39 cellular contexts compared by ENCODE assay signal in the genomic region with DNA sequence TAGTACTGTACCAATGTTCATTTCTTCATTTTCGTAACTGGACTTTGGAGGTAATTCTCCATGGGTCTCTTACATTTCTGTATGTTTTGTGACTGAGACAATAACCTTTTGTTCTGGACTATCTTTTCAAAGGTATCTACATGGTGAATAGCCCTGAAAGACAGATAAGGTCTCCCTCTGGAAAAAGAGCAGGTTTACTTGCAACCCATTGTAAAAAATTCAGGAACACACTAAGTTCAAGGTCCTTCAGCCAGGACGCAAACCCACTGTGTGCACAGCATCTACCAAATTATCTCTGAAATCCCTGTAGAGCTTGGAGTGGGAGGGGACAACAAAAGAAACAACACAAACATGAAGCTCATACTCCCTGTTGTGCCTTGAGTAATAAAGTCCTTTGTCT.
"Had no signal": no experiment of that assay in that cellular context is flagged by ENCODE, and none has a peak within 500 bp of the region (broad histone marks: within the 10 kb centered on the region; RNA-seq: fewer than 3 reads in every experiment).

No MANE protein-coding gene starts in this region.

- H3K27ac ChIP-seq: adrenal gland, ascending aorta, body of pancreas, brain microvascular endothelial cell, breast epithelium, cardiac muscle cell had no signal

- H3K27me3 ChIP-seq: adrenal gland, ascending aorta, body of pancreas, brain microvascular endothelial cell, breast epithelium, cardiac muscle cell had no signal

- H3K27ac Mint-ChIP-seq: activated naive CD4-positive, alpha-beta T cell treated with anti-CD3 and anti-CD28 coated beads for 36 hours; activated naive CD4-positive, alpha-beta T cell treated with anti-CD3 and anti-CD28 coated beads, Interleukin-2, amount 10 ng/mL, durations not matched to agents 7 days and 5 days; activated naive CD4-positive, alpha-beta T cell treated with anti-CD3 and anti-CD28 coated beads, Interleukin-2, amount 50 U/mL, for 24 hours; activated naive CD4-positive, alpha-beta T cell treated with anti-CD3 and anti-CD28 coated beads, Interleukin-2, amount 50 U/mL, for 72 hours; activated naive CD8-positive, alpha-beta T cell; activated naive CD8-positive, alpha-beta T cell treated with anti-CD3 and anti-CD28 coated beads for 36 hours; activated naive CD8-positive, alpha-beta T cell treated with anti-CD3 and anti-CD28 coated beads, Interleukin-2, amount 10 ng/mL, durations not matched to agents 7 days and 5 days; activated naive CD8-positive, alpha-beta T cell treated with anti-CD3 and anti-CD28 coated beads, Interleukin-2, amount 50 U/mL, for 24 hours; activated T-cell treated with anti-CD3 and anti-CD28 coated beads, Interleukin-2, amount 50 U/mL, for 24 hours; activated T-cell treated with anti-CD3 and anti-CD28 coated beads, Interleukin-2, amount 50 U/mL, for 72 hours; activated T-helper 1 cell treated with anti-CD3 and anti-CD28 coated beads, Interleukin-12 subunit alpha, Interleukin-12 subunit beta, Interleukin-2, Interleukin-4 antibody, amounts not matched to agents 30 ng/mL and 10 ng/mL and 1 ng/mL, durations not matched to agents 14 hours and 24 hours and 36 hours; activated T-helper 17 cell treated with anti-CD3 and anti-CD28 coated beads, Interleukin-2, amount 50 U/mL, for 72 hours; activated T-helper 2 cell treated with anti-CD3 and anti-CD28 coated beads, Interferon-gamma antibody, Interleukin-2, Interleukin-4, amounts not matched to agents 10 μg/mL and 5 μg/mL and 100 μg/mL, durations not matched to agents 14 hours and 24 hours and 36 hours; brain had no signal

- DNase-seq: activated effector memory CD4-positive, alpha-beta T cell treated with anti-CD3 and anti-CD28 coated beads, Interleukin-2, amount 50 U/mL, for 16 hours; activated effector memory CD4-positive, alpha-beta T cell treated with Interleukin-2 at 50 U/mL for 16 hours; activated gamma-delta T cell; activated gamma-delta T cell treated with Interleukin-2 at 50 U/mL for 16 hours; activated naive CD4-positive, alpha-beta T cell; activated naive CD4-positive, alpha-beta T cell treated with anti-CD3 and anti-CD28 coated beads for 36 hours; activated naive CD4-positive, alpha-beta T cell treated with anti-CD3 and anti-CD28 coated beads, Interleukin-2, amount 10 ng/mL, durations not matched to agents 7 days and 5 days; activated naive CD4-positive, alpha-beta T cell treated with anti-CD3 and anti-CD28 coated beads, Interleukin-2, amount 50 U/mL, for 16 hours; activated naive CD4-positive, alpha-beta T cell treated with Interleukin-2 at 50 U/mL for 16 hours; activated naive CD8-positive, alpha-beta T cell treated with anti-CD3 and anti-CD28 coated beads for 36 hours; activated naive CD8-positive, alpha-beta T cell treated with anti-CD3 and anti-CD28 coated beads, Interleukin-2, amount 10 ng/mL, durations not matched to agents 7 days and 5 days; activated naive CD8-positive, alpha-beta T cell treated with anti-CD3 and anti-CD28 coated beads, Interleukin-2, amount 50 U/mL, for 24 hours; activated T-cell treated with anti-CD3 and anti-CD28 coated beads, Interleukin-2, amount 50 U/mL, for 1 hour; activated T-cell treated with anti-CD3 and anti-CD28 coated beads, Interleukin-2, amount 50 U/mL, for 24 hours; activated T-cell treated with anti-CD3 and anti-CD28 coated beads, Interleukin-2, amount 50 U/mL, for 4 hours; activated T-cell treated with anti-CD3 and anti-CD28 coated beads, Interleukin-2, amount 50 U/mL, for 48 hours; activated T-cell treated with anti-CD3 and anti-CD28 coated beads, Interleukin-2, amount 50 U/mL, for 72 hours; adrenal gland; amniotic stem cell; anterior cingulate cortex; aorta; body of pancreas; brain microvascular endothelial cell; caudate nucleus; central memory CD4-positive, alpha-beta T cell; cerebellar nuclear complex had no signal

- FAIRE-seq: astrocyte, bronchial epithelial cell had no signal

- H3K36me3 ChIP-seq: adrenal gland, brain microvascular endothelial cell, breast epithelium, cardiac muscle cell had no signal

- H3K4me3 ChIP-seq: adrenal gland, ascending aorta, body of pancreas, breast epithelium, cardiac muscle cell had no signal

- H3K4me3 Mint-ChIP-seq: activated naive CD4-positive, alpha-beta T cell treated with anti-CD3 and anti-CD28 coated beads for 36 hours; activated naive CD4-positive, alpha-beta T cell treated with anti-CD3 and anti-CD28 coated beads, Interleukin-2, amount 10 ng/mL, durations not matched to agents 7 days and 5 days; activated naive CD4-positive, alpha-beta T cell treated with anti-CD3 and anti-CD28 coated beads, Interleukin-2, amount 50 U/mL, for 24 hours; activated naive CD8-positive, alpha-beta T cell; activated naive CD8-positive, alpha-beta T cell treated with anti-CD3 and anti-CD28 coated beads for 36 hours; activated naive CD8-positive, alpha-beta T cell treated with anti-CD3 and anti-CD28 coated beads, Interleukin-2, amount 10 ng/mL, durations not matched to agents 7 days and 5 days; activated naive CD8-positive, alpha-beta T cell treated with anti-CD3 and anti-CD28 coated beads, Interleukin-2, amount 50 U/mL, for 24 hours; activated T-cell treated with anti-CD3 and anti-CD28 coated beads, Interleukin-2, amount 50 U/mL, for 24 hours; activated T-cell treated with anti-CD3 and anti-CD28 coated beads, Interleukin-2, amount 50 U/mL, for 4 hours; activated T-cell treated with anti-CD3 and anti-CD28 coated beads, Interleukin-2, amount 50 U/mL, for 72 hours; activated T-helper 1 cell treated with anti-CD3 and anti-CD28 coated beads, Interleukin-12 subunit alpha, Interleukin-12 subunit beta, Interleukin-2, Interleukin-4 antibody, amounts not matched to agents 30 ng/mL and 10 ng/mL and 1 ng/mL, durations not matched to agents 14 hours and 24 hours and 36 hours; activated T-helper 17 cell treated with anti-CD3 and anti-CD28 coated beads, Interleukin-2, amount 50 U/mL, for 72 hours; brain; central memory CD8-positive, alpha-beta T cell had no signal

- ATAC-seq: activated naive CD4-positive, alpha-beta T cell treated with anti-CD3 and anti-CD28 coated beads, Interleukin-2, amount 50 U/mL, for 72 hours; activated naive CD8-positive, alpha-beta T cell treated with anti-CD3 and anti-CD28 coated beads, Interleukin-2, amount 50 U/mL, for 24 hours; activated T-cell treated with anti-CD3 and anti-CD28 coated beads, Interleukin-2, amount 50 U/mL, for 4 hours; activated T-cell treated with anti-CD3 and anti-CD28 coated beads, Interleukin-2, amount 50 U/mL, for 72 hours; activated T-helper 17 cell treated with anti-CD3 and anti-CD28 coated beads, Interleukin-2, amount 50 U/mL, for 72 hours; body of pancreas had no signal

- H3K27me3 Mint-ChIP-seq: activated naive CD4-positive, alpha-beta T cell treated with anti-CD3 and anti-CD28 coated beads, Interleukin-2, amount 10 ng/mL, durations not matched to agents 7 days and 5 days; activated naive CD4-positive, alpha-beta T cell treated with anti-CD3 and anti-CD28 coated beads, Interleukin-2, amount 50 U/mL, for 24 hours; activated naive CD8-positive, alpha-beta T cell; activated naive CD8-positive, alpha-beta T cell treated with anti-CD3 and anti-CD28 coated beads for 36 hours; activated naive CD8-positive, alpha-beta T cell treated with anti-CD3 and anti-CD28 coated beads, Interleukin-2, amount 10 ng/mL, durations not matched to agents 7 days and 5 days; activated naive CD8-positive, alpha-beta T cell treated with anti-CD3 and anti-CD28 coated beads, Interleukin-2, amount 50 U/mL, for 24 hours; activated T-cell treated with anti-CD3 and anti-CD28 coated beads, Interleukin-2, amount 50 U/mL, for 24 hours; activated T-helper 17 cell treated with anti-CD3 and anti-CD28 coated beads, Interleukin-2, amount 50 U/mL, for 72 hours; central memory CD8-positive, alpha-beta T cell had no signal

- H3K9me3 ChIP-seq: adrenal gland, body of pancreas had no signal

- H3K4me1 Mint-ChIP-seq: activated naive CD4-positive, alpha-beta T cell treated with anti-CD3 and anti-CD28 coated beads, Interleukin-2, amount 10 ng/mL, durations not matched to agents 7 days and 5 days; activated T-helper 17 cell treated with anti-CD3 and anti-CD28 coated beads, Interleukin-2, amount 50 U/mL, for 72 hours; central memory CD8-positive, alpha-beta T cell had no signal

- H3K4me1 ChIP-seq: adrenal gland, ascending aorta, body of pancreas, breast epithelium had no signal

- H3K9me3 Mint-ChIP-seq: activated T-helper 17 cell treated with anti-CD3 and anti-CD28 coated beads, Interleukin-2, amount 50 U/mL, for 72 hours; central memory CD8-positive, alpha-beta T cell had no signal

- H3K36me3 Mint-ChIP-seq: activated naive CD4-positive, alpha-beta T cell treated with anti-CD3 and anti-CD28 coated beads, Interleukin-2, amount 10 ng/mL, durations not matched to agents 7 days and 5 days had no signal
